19 cellular contexts compared by ENCODE assay signal in genomic region chr3:7950890-7951289, GRCh38.
DNase-seq lines count a peak whose midpoint lies in the region; TF ChIP-seq lines count a peak whose summit lies in the region.
"Had no signal": no experiment of that assay in that cellular context is flagged by ENCODE, and none has a peak within 500 bp of the region (broad histone marks: within the 10 kb centered on the region; RNA-seq: fewer than 3 reads in every experiment).

No MANE protein-coding gene starts in this region.

- TF ChIP-seq CTCF in epithelial cell of esophagus (IDR thresholded peaks at IDR 0.05; ENCODE audit: insufficient read depth, low read depth, low read length, missing control alignments), result no peak

- H3K4me3 ChIP-seq in epithelial cell of esophagus (ENCODE audit: low read length), result no peak overlapping the region
- H3K4me3 ChIP-seq: BLaER1, SK-N-MC had no signal

- DNase-seq in DMS79 treated with DMSO at 0.1 percent for 48 hours (lab: John Stamatoyannopoulos, UW) (peak; percentile 2), DMS79 (lab: John Stamatoyannopoulos, UW) (no peak), NCI-H510A treated with DMSO at 0.1 percent for 48 hours (lab: John Stamatoyannopoulos, UW) (peak; percentile 59), epithelial cell of esophagus (ENCODE audit: low read depth) (peak; percentile 2), Ammon's horn (ENCODE audit: low spot score) (no peak), inferior parietal cortex (ENCODE audit: extremely low spot score) (no peak), cardiac septum (ENCODE audit: low spot score) (no peak)
- DNase-seq: CD4-positive, CD25-positive, alpha-beta regulatory T cell; COR-L47; GOT3; NCI-H1048; NCI-H1417; NCI-H1694; NCI-H2081 treated with DMSO at 0.1 percent for 48 hours; NCI-H446; NCI-H526 treated with DMSO at 0.1 percent for 48 hours; SIG-M5 had no signal

- intact Hi-C loops in cardiac septum (cut with DNase I), result no loop called here

Comparison
In these comparisons a context has a peak if more than half of its experiments do, and no peak if none do; other contexts are left out.
1. DNase-seq: peak in DMS79 treated with DMSO at 0.1 percent for 48 hours (single experiment), NCI-H510A treated with DMSO at 0.1 percent for 48 hours (single experiment) and epithelial cell of esophagus (single experiment); none in DMS79 (single experiment), Ammon's horn (single experiment), inferior parietal cortex (single experiment) and cardiac septum (single experiment).